Comparison of ENCODE assay signal across 20 cellular contexts in the genomic region with DNA sequence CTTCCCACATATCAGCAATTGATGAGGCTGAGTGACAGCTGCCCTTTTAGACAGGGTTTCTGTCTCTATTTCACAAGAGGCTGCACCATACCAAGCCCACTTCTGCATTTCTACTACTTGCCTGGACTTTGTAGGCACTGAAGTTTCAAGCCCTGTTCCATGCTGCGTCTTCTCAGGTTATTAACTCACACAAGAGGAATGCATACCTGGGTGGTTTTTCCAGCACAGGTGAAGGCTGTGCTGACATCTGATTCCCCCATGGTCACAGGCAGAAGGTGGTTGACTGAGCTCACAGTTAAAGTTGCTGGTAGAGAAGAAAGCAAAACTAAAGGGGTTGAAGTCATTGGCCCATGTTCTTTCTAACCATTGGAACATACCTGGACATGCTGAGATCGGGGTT.
A peak's percentile ranks its signal among the peaks of the same experiment; 100 is the strongest.
DNase-seq lines count a peak whose midpoint lies in the region; ATAC-seq, FAIRE-seq and TF ChIP-seq lines count a peak whose summit lies in the region.
"Had no signal": no experiment of that assay in that cellular context is flagged by ENCODE, and none has a peak within 500 bp of the region (broad histone marks: within the 10 kb centered on the region; RNA-seq: fewer than 3 reads in every experiment).

No MANE protein-coding gene starts in this region.

- H2AK5ac ChIP-seq in trophoblast cell (ENCODE audit: low read length), result no peak overlapping the region

- H3K27ac ChIP-seq in cardiac muscle cell (peak overlapping the region; percentile 69), trophoblast cell (ENCODE audit: low read depth, low read length) (no peak overlapping the region)
- H3K27ac ChIP-seq: SJCRH30 had no signal

- H3K36me3 ChIP-seq in cardiac muscle cell, result no peaks in the 10 kb centered on the region
- no peaks in the 10 kb centered on the region for H3K36me3 ChIP-seq in bronchial epithelial cell (ENCODE audit: control insufficient read depth, insufficient read depth, low read length)
- no peaks in the 10 kb centered on the region for H3K36me3 ChIP-seq in trophoblast cell (ENCODE audit: control insufficient read depth in 1 of 2, insufficient read depth in 2 of 2, low read length in 2 of 2)
- H3K36me3 ChIP-seq: SJCRH30 had no signal

- no peak overlapping the region for H4K8ac ChIP-seq in trophoblast cell (ENCODE audit: low read depth, low read length)

- H3K27me3 ChIP-seq in cardiac muscle cell (no peaks in the 10 kb centered on the region), bronchial epithelial cell (ENCODE audit: control insufficient read depth, insufficient read depth, low read length) (no peaks in the 10 kb centered on the region), trophoblast cell (ENCODE audit: insufficient read depth, low read length) (no peaks in the 10 kb centered on the region)
- H3K27me3 ChIP-seq: SJCRH30 had no signal

- H4K91ac ChIP-seq in trophoblast cell (ENCODE audit: low read depth, low read length), result no peak overlapping the region

- FAIRE-seq in bronchial epithelial cell (lab: Jason Lieb, UNC), result no peak
- FAIRE-seq: A204.1, RCC 7860 had no signal

- no peak overlapping the region for H3K4ac ChIP-seq in trophoblast cell (ENCODE audit: low read depth, low read length)

- H3K14ac ChIP-seq in trophoblast cell (ENCODE audit: low read length), result no peak overlapping the region

- no peak overlapping the region for H4K12ac ChIP-seq in trophoblast cell (ENCODE audit: low read depth, low read length)

- no peak overlapping the region for H2AFZ ChIP-seq in trophoblast cell (ENCODE audit: insufficient read depth, low read length, poor library complexity)

- TF ChIP-seq CTCF in cardiac muscle cell (IDR thresholded peaks at IDR 0.05; ENCODE audit: low read depth, low read length), result no peak
- TF ChIP-seq CTCF in bronchial epithelial cell (IDR thresholded peaks at IDR 0.05; ENCODE audit: insufficient read depth, low read length, severe bottlenecking), result no peak

- no peak overlapping the region for H2BK12ac ChIP-seq in trophoblast cell (ENCODE audit: low read length)

- H2BK120ac ChIP-seq in trophoblast cell (ENCODE audit: insufficient read depth, low read length, poor library complexity), result no peak overlapping the region

- H3K23ac ChIP-seq in trophoblast cell (ENCODE audit: low read length), result no peak overlapping the region

- no peaks in the 10 kb centered on the region for H3K79me2 ChIP-seq in trophoblast cell (ENCODE audit: control insufficient read depth, insufficient read depth, low read length, poor library complexity)

- H3K4me1 Mint-ChIP-seq in activated T-helper 17 cell treated with anti-CD3 and anti-CD28 coated beads, Interleukin-2, amount 50 U/mL, for 72 hours, result no peaks in the 10 kb centered on the region

- no peak for ATAC-seq in Right ventricle myocardium inferior
- no peak for ATAC-seq in activated T-helper 17 cell treated with anti-CD3 and anti-CD28 coated beads, Interleukin-2, amount 50 U/mL, for 72 hours (replicated peaks)
- no peak for ATAC-seq in GM18519 (IDR thresholded peaks at IDR 0.05; ENCODE audit: low FRiP score, unreplicated experiment)

- H3K4me3 Mint-ChIP-seq in activated T-helper 17 cell treated with anti-CD3 and anti-CD28 coated beads, Interleukin-2, amount 50 U/mL, for 72 hours, result no peak overlapping the region
- H3K4me3 Mint-ChIP-seq: CD14-positive monocyte, IgD-negative memory B cell had no signal

- H3K9ac ChIP-seq in trophoblast cell (ENCODE audit: low read length), result no peak overlapping the region

- peaks cover 7% of the 10 kb centered on the region for H3K4me1 ChIP-seq in cardiac muscle cell (ENCODE audit: low read depth)
- peaks cover 3% of the 10 kb centered on the region in 2 experiments for H3K4me1 ChIP-seq in trophoblast cell (ENCODE audit: control insufficient read depth in 1 of 2, insufficient read depth in 2 of 2, low read length in 2 of 2)
- H3K4me1 ChIP-seq: Caco-2 had no signal

- H3K9me3 Mint-ChIP-seq in activated T-helper 17 cell treated with anti-CD3 and anti-CD28 coated beads, Interleukin-2, amount 50 U/mL, for 72 hours, result no peaks in the 10 kb centered on the region
- H3K9me3 Mint-ChIP-seq: IgD-negative memory B cell had no signal

- H3K27ac Mint-ChIP-seq in activated T-helper 17 cell treated with anti-CD3 and anti-CD28 coated beads, Interleukin-2, amount 50 U/mL, for 72 hours, result no peak overlapping the region
- H3K27ac Mint-ChIP-seq: IgD-negative memory B cell had no signal

- DNase-seq in cardiac muscle cell (ENCODE audit: low read depth in 1 of 2, low spot score in 1 of 2), result peak in 1 of 2 donors; percentile 24
- no peak for DNase-seq in Right ventricle myocardium inferior (ENCODE audit: missing footprints)
- peak; percentile 69 for DNase-seq in bronchial epithelial cell (ENCODE audit: low read depth)
- peak; percentile 83 to 88 for DNase-seq in trophoblast cell
- no peak for DNase-seq in ureter (ENCODE audit: low spot score)
- no peak for DNase-seq in RPMI8226
- DNase-seq: Caco-2, DMS53, HCEC 1CT, NCI-H1048, NCI-H146, NCI-H2081 treated with DMSO at 0.1 percent for 48 hours, NCI-H82, SJCRH30 had no signal

- H3K36me3 Mint-ChIP-seq in activated T-helper 17 cell treated with anti-CD3 and anti-CD28 coated beads, Interleukin-2, amount 50 U/mL, for 72 hours (ENCODE audit: low read depth), result no peaks in the 10 kb centered on the region
- H3K36me3 Mint-ChIP-seq: CD14-positive monocyte, IgD-negative memory B cell had no signal

- H2BK5ac ChIP-seq in trophoblast cell (ENCODE audit: low read depth, low read length, poor library complexity), result no peak overlapping the region

- WGBS in trophoblast cell (ENCODE audit: extremely low coverage, insufficient coverage, insufficient read length), result no CpG with 5 or more reads among the region's 2 CpGs

- H3K79me1 ChIP-seq in trophoblast cell (ENCODE audit: low read length), result no peaks in the 10 kb centered on the region

- no peak overlapping the region for H3K18ac ChIP-seq in trophoblast cell (ENCODE audit: low read length)

- H3K9me3 ChIP-seq in cardiac muscle cell (ENCODE audit: low read depth) (no peaks in the 10 kb centered on the region), trophoblast cell (ENCODE audit: insufficient read depth, low read depth, low read length) (no peaks in the 10 kb centered on the region)
- H3K9me3 ChIP-seq: Caco-2, SJCRH30 had no signal

- no peak overlapping the region for H3K4me3 ChIP-seq in cardiac muscle cell
- H3K4me3 ChIP-seq in bronchial epithelial cell (ENCODE audit: low read depth, low read length), result no peak overlapping the region
- H3K4me3 ChIP-seq in trophoblast cell (ENCODE audit: low read depth, low read length), result no peak overlapping the region
- H3K4me3 ChIP-seq: SJCRH30 had no signal

- no peak overlapping the region for H3K4me2 ChIP-seq in trophoblast cell (ENCODE audit: low read length)

- H3K27me3 Mint-ChIP-seq in activated T-helper 17 cell treated with anti-CD3 and anti-CD28 coated beads, Interleukin-2, amount 50 U/mL, for 72 hours, result no peaks in the 10 kb centered on the region
- H3K27me3 Mint-ChIP-seq: IgD-negative memory B cell had no signal

- intact Hi-C loops in Right ventricle myocardium inferior (cut with DNase I), result no loop called here

Comparison
In these comparisons a context has a peak if more than half of its experiments do, and no peak if none do; other contexts are left out.
1. DNase-seq: peak in bronchial epithelial cell (single experiment) and trophoblast cell (2 of 2); none in Right ventricle myocardium inferior (single experiment), ureter (single experiment) and RPMI8226 (single experiment).